Comparison of ENCODE assay signal across 18 cellular contexts in the genomic region with DNA sequence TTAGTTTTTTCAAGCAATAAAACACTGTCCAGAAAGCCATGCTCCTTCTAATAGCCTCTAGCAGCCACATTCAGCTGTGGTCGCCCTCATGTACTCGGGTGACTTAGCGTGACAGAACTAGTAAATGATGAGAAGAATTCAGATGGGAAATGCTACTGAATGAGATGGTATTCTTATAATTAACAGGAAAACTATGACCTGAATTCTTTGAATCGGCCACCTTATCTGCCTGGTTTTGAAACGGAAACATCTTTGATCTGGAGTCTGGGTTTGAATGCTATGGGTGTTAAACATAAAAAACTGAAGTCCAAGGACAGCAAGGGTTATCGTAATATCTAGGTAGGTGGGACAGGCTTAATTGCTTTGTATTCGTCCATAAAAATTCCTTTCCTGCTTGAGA.
"Had no signal": no experiment of that assay in that cellular context is flagged by ENCODE, and none has a peak within 500 bp of the region (broad histone marks: within the 10 kb centered on the region; RNA-seq: fewer than 3 reads in every experiment).

No MANE protein-coding gene starts in this region.

- DNase-seq: activated CD4-positive, alpha-beta T cell treated with anti-CD3 and anti-CD28 coated beads for 36 hours; activated CD8-positive, alpha-beta T cell treated with anti-CD3 and anti-CD28 coated beads for 36 hours; activated naive CD4-positive, alpha-beta T cell; activated naive CD8-positive, alpha-beta T cell treated with anti-CD3 and anti-CD28 coated beads, Interleukin-2, amount 50 U/mL, for 24 hours; aorta; dermis blood vessel endothelial cell; effector memory CD8-positive, alpha-beta T cell; foreskin keratinocyte; immature natural killer cell; left cardiac atrium; naive B cell; ovary; stimulated activated CD4-positive, alpha-beta T cell treated with anti-CD3 and anti-CD28 coated beads, Interleukin-2, amount 100 ng/mL, for 48 hours; stimulated activated naive CD4-positive, alpha-beta T cell; T1000; tibial artery; uterus had no signal

- H3K27me3 Mint-ChIP-seq: activated CD4-positive, alpha-beta T cell treated with anti-CD3 and anti-CD28 coated beads for 36 hours; activated CD8-positive, alpha-beta T cell treated with anti-CD3 and anti-CD28 coated beads for 36 hours; activated naive CD8-positive, alpha-beta T cell treated with anti-CD3 and anti-CD28 coated beads, Interleukin-2, amount 50 U/mL, for 24 hours; effector memory CD8-positive, alpha-beta T cell; naive B cell had no signal

- H3K4me1 Mint-ChIP-seq: immature natural killer cell had no signal

- ATAC-seq: activated CD4-positive, alpha-beta T cell treated with anti-CD3 and anti-CD28 coated beads for 36 hours; activated CD8-positive, alpha-beta T cell treated with anti-CD3 and anti-CD28 coated beads for 36 hours; activated naive CD8-positive, alpha-beta T cell treated with anti-CD3 and anti-CD28 coated beads, Interleukin-2, amount 50 U/mL, for 24 hours; effector memory CD8-positive, alpha-beta T cell; left cardiac atrium had no signal

- H3K27ac Mint-ChIP-seq: activated CD4-positive, alpha-beta T cell treated with anti-CD3 and anti-CD28 coated beads for 36 hours; activated CD8-positive, alpha-beta T cell treated with anti-CD3 and anti-CD28 coated beads for 36 hours; activated naive CD8-positive, alpha-beta T cell treated with anti-CD3 and anti-CD28 coated beads, Interleukin-2, amount 50 U/mL, for 24 hours; activated T-helper 1 cell treated with anti-CD3 and anti-CD28 coated beads, Interleukin-12 subunit alpha, Interleukin-12 subunit beta, Interleukin-2, Interleukin-4 antibody, amounts not matched to agents 30 ng/mL and 10 ng/mL and 1 ng/mL, durations not matched to agents 14 hours and 24 hours and 36 hours; immature natural killer cell had no signal

- H3K4me3 Mint-ChIP-seq: activated CD4-positive, alpha-beta T cell treated with anti-CD3 and anti-CD28 coated beads for 36 hours; activated CD8-positive, alpha-beta T cell treated with anti-CD3 and anti-CD28 coated beads for 36 hours; activated naive CD8-positive, alpha-beta T cell treated with anti-CD3 and anti-CD28 coated beads, Interleukin-2, amount 50 U/mL, for 24 hours; activated T-helper 1 cell treated with anti-CD3 and anti-CD28 coated beads, Interleukin-12 subunit alpha, Interleukin-12 subunit beta, Interleukin-2, Interleukin-4 antibody, amounts not matched to agents 30 ng/mL and 10 ng/mL and 1 ng/mL, durations not matched to agents 14 hours and 24 hours and 36 hours; effector memory CD8-positive, alpha-beta T cell; immature natural killer cell; naive B cell had no signal

- H3K9me3 Mint-ChIP-seq: activated T-helper 1 cell treated with anti-CD3 and anti-CD28 coated beads, Interleukin-12 subunit alpha, Interleukin-12 subunit beta, Interleukin-2, Interleukin-4 antibody, amounts not matched to agents 30 ng/mL and 10 ng/mL and 1 ng/mL, durations not matched to agents 14 hours and 24 hours and 36 hours; effector memory CD8-positive, alpha-beta T cell; immature natural killer cell had no signal
